22 cellular contexts compared by ENCODE assay signal in the genomic region with DNA sequence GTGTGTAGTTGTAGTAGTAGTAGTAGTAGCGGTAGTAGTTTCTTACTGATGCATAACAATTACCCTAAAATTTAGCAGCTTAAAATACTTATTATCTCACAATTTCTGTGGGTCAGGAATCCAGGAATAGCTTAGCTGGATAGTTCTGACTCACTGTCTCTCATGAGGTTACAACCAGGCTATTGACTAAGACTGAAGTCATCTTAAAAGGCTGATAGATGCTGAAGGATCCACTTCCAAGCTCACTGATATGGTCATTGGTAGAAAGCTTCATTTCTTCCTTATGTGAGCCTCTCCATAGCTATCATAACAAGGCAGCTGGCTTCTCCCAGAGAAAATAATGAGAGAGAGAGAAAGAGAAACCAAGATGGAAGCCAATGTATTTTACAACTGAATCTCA.
DNase-seq lines count a peak whose midpoint lies in the region; ATAC-seq, FAIRE-seq and TF ChIP-seq lines count a peak whose summit lies in the region.
"Had no signal": no experiment of that assay in that cellular context is flagged by ENCODE, and none has a peak within 500 bp of the region (broad histone marks: within the 10 kb centered on the region; RNA-seq: fewer than 3 reads in every experiment).

No MANE protein-coding gene starts in this region.

- no peak overlapping the region for H2AFZ ChIP-seq in K562 (ENCODE audit: low read depth, low read length)

- in situ Hi-C loops in K562 (cut with MboI), result no loop called here

- no peaks in the 10 kb centered on the region for H4K20me1 ChIP-seq in K562 (replicated peaks; ENCODE audit: control insufficient read depth, insufficient read depth, low read length)

- no peak for FAIRE-seq in K562 (lab: Jason Lieb, UNC)
- FAIRE-seq: A549, endometrium, frontal cortex, GM18507 had no signal

- no peak for TF ChIP-seq RAD21 in K562 (CRISPR knock-in tag; conservative IDR thresholded peaks at IDR 0.05 in 1 of 2, IDR thresholded peaks at IDR 0.05 in 1 of 2)

- CTCF ChIA-PET in AG04449 (lab: Yijun Ruan, JAX), result interaction anchor here (0.7 kb wide), 1 partner anchor 9 kb away, joined by 3 read pairs; no protein-coding TSS in a partner anchor
- CTCF ChIA-PET in K562 (lab: Yijun Ruan, JAX; ENCODE audit: low intra/inter-chr PET ratio), result no interaction called here

- no peaks in the 10 kb centered on the region for H3K9me1 ChIP-seq in K562 (ENCODE audit: control insufficient read depth, insufficient read depth, low read length)

- H3K4me3 ChIP-seq in AG04449 (ENCODE audit: low read depth, low read length) (no peak overlapping the region), K562 (no peak overlapping the region)
- H3K4me3 ChIP-seq: A549, ascending aorta, coronary artery, suprapubic skin had no signal

- ATAC-seq in K562 (no peak), HG03354 (IDR thresholded peaks at IDR 0.05; ENCODE audit: poor library complexity, severe bottlenecking, unreplicated experiment) (no peak), HG02678 (IDR thresholded peaks at IDR 0.05; ENCODE audit: unreplicated experiment) (no peak)
- ATAC-seq: A549 had no signal

- H3K4me2 ChIP-seq in K562 (ENCODE audit: insufficient read depth, low read length), result no peak overlapping the region
- H3K4me2 ChIP-seq: A549 had no signal

- H3K27me3 ChIP-seq in K562 (ENCODE audit: control insufficient read depth in 2 of 2, insufficient read depth in 2 of 2, low read length in 2 of 2), result no peaks in the 10 kb centered on the region
- H3K27me3 ChIP-seq: ascending aorta, suprapubic skin had no signal

- intact Hi-C loops in K562 (cut with micrococcal nuclease), result loop anchor here (10.0 kb wide), 1 partner anchor 945 kb away; no protein-coding TSS in a partner anchor

- TF ChIP-seq CTCF in AG04449 (IDR thresholded peaks at IDR 0.05; ENCODE audit: insufficient read depth, low read length, missing control alignments), result no peak
- no peak for TF ChIP-seq CTCF in K562 (IDR thresholded peaks at IDR 0.05 in 2 of 3, conservative IDR thresholded peaks at IDR 0.05 in 1 of 3; ENCODE audit: insufficient read depth in 2 of 3, low read depth in 1 of 3, low read length in 3 of 3)

- POLR2A ChIA-PET in AG04449 (lab: Yijun Ruan, JAX), result no interaction called here
- POLR2A ChIA-PET in K562 (lab: Yijun Ruan, JAX), result no interaction called here

- DNase-seq in AG04449 (ENCODE audit: low read depth, low spot score) (peak; percentile 33), HCEC 1CT (peak; percentile 65), K562 (ENCODE audit: extremely low read depth in 1 of 4, low spot score in 3 of 4) (no peak), iris pigment epithelial cell (ENCODE audit: low read depth) (peak; percentile 56), NOMO-1 treated with dmso at 0.1 percent for 144 hours (lab: John Stamatoyannopoulos, UW; ENCODE audit: unreplicated experiment) (no peak), T-helper 2 cell (no peak)
- DNase-seq: activated CD4-positive, alpha-beta T cell treated with anti-CD3 and anti-CD28 coated beads, Interleukin-2, amount 50 U/mL, for 48 hours; activated gamma-delta T cell treated with Interleukin-2 at 50 U/mL for 16 hours; NCI-H1436; NCI-H526 treated with DMSO at 0.1 percent for 48 hours; Right ventricle myocardium superior; T-helper 1 cell had no signal

- BruUV-seq in K562 (replicated peaks; lab: Mats Ljungman, UMichigan), result no TSS peak

- no peak overlapping the region for H3K9ac ChIP-seq in K562 (ENCODE audit: insufficient read depth in 1 of 2, low read depth in 2 of 2, low read length in 2 of 2)

- WGBS in K562 (ENCODE audit: insufficient coverage, low coverage, missing lambda C conversion rate), result 0% methylated on average over 1 of the region's 1 CpG

- no peaks in the 10 kb centered on the region for H3K79me2 ChIP-seq in K562 (ENCODE audit: control insufficient read depth, insufficient read depth, low read length)

- TF ChIP-seq POLR2A in K562 (conservative IDR thresholded peaks at IDR 0.05), result no peak

- 0 out of 3 replicates have a peak, but pooled peaks cover 3% of the 10 kb centered on the region for H3K36me3 ChIP-seq in K562 (ENCODE audit: control insufficient read depth, insufficient read depth, low read length)
- H3K36me3 ChIP-seq: ascending aorta, suprapubic skin had no signal

- no peak overlapping the region for H3K27ac ChIP-seq in K562 (ENCODE audit: extremely low read depth, low read depth, low read length)
- H3K27ac ChIP-seq: A549, ascending aorta, coronary artery, suprapubic skin, VCaP had no signal

- peaks cover 3 to 27% of the 10 kb centered on the region in 2 experiments; a peak in 4 of 5 replicates for H3K4me1 ChIP-seq in K562 (replicated peaks in 1 of 2; ENCODE audit: control insufficient read depth in 2 of 2, insufficient read depth in 2 of 2, low read length in 2 of 2)
- H3K4me1 ChIP-seq: A549, ascending aorta, suprapubic skin had no signal

- no peak for TF ChIP-seq EP300 in K562 (IDR thresholded peaks at IDR 0.05; ENCODE audit: low read length)

- H3K9me3 ChIP-seq in K562 (replicated peaks; ENCODE audit: control insufficient read depth, insufficient read depth, low read depth, low read length), result peaks cover 26% of the 10 kb centered on the region
- H3K9me3 ChIP-seq: A549, ascending aorta, suprapubic skin had no signal

TF ChIP-seq in K562, 482 proteins besides CTCF, POLR2A, EP300 and RAD21:
- TF ChIP-seq ZNF408 (CRISPR knock-in tag; IDR thresholded peaks at IDR 0.05; ENCODE audit: low read depth) (no peak), PHTF2 (CRISPR knock-in tag; IDR thresholded peaks at IDR 0.05) (no peak), FOSL1 (tag; conservative IDR thresholded peaks at IDR 0.05) (peak; percentile 88)
- TF ChIP-seq, protein P1, sequence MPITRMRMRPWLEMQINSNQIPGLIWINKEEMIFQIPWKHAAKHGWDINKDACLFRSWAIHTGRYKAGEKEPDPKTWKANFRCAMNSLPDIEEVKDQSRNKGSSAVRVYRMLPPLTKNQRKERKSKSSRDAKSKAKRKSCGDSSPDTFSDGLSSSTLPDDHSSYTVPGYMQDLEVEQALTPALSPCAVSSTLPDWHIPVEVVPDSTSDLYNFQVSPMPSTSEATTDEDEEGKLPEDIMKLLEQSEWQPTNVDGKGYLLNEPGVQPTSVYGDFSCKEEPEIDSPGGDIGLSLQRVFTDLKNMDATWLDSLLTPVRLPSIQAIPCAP (CRISPR knock-in tag; IDR thresholded peaks at IDR 0.05; ENCODE audit: borderline replicate concordance), result no peak
- TF ChIP-seq, protein P2, sequence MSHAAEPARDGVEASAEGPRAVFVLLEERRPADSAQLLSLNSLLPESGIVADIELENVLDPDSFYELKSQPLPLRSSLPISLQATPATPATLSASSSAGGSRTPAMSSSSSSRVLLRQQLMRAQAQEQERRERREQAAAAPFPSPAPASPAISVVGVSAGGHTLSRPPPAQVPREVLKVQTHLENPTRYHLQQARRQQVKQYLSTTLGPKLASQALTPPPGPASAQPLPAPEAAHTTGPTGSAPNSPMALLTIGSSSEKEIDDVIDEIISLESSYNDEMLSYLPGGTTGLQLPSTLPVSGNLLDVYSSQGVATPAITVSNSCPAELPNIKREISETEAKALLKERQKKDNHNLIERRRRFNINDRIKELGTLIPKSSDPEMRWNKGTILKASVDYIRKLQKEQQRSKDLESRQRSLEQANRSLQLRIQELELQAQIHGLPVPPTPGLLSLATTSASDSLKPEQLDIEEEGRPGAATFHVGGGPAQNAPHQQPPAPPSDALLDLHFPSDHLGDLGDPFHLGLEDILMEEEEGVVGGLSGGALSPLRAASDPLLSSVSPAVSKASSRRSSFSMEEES (CRISPR knock-in tag; IDR thresholded peaks at IDR 0.05), result no peak
- TF ChIP-seq, protein P3, sequence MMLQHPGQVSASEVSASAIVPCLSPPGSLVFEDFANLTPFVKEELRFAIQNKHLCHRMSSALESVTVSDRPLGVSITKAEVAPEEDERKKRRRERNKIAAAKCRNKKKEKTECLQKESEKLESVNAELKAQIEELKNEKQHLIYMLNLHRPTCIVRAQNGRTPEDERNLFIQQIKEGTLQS (IDR thresholded peaks at IDR 0.05), result peak; percentile 18; the same call in 1 of the 2 replicates
- TF ChIP-seq, protein P3 (CRISPR knock-in tag; conservative IDR thresholded peaks at IDR 0.05), result no peak
- TF ChIP-seq, protein P4, sequence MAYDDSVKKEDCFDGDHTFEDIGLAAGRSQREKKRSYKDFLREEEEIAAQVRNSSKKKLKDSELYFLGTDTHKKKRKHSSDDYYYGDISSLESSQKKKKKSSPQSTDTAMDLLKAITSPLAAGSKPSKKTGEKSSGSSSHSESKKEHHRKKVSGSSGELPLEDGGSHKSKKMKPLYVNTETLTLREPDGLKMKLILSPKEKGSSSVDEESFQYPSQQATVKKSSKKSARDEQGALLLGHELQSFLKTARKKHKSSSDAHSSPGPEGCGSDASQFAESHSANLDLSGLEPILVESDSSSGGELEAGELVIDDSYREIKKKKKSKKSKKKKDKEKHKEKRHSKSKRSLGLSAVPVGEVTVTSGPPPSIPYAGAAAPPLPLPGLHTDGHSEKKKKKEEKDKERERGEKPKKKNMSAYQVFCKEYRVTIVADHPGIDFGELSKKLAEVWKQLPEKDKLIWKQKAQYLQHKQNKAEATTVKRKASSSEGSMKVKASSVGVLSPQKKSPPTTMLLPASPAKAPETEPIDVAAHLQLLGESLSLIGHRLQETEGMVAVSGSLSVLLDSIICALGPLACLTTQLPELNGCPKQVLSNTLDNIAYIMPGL (CRISPR knock-in tag; IDR thresholded peaks at IDR 0.05), result no peak
- TF ChIP-seq, protein P5, sequence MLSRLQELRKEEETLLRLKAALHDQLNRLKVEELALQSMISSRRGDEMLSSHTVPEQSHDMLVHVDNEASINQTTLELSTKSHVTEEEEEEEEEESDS (CRISPR knock-in tag; IDR thresholded peaks at IDR 0.05), result no peak
TF ChIP-seq in K562: peak in this region for 2.

Comparison
In these comparisons a context has a peak if more than half of its experiments do, and no peak if none do; other contexts are left out.
1. DNase-seq: peak in AG04449 (single experiment), HCEC 1CT (single experiment) and iris pigment epithelial cell (single experiment); none in K562 (0 of 4), NOMO-1 treated with dmso at 0.1 percent for 144 hours (single experiment) and T-helper 2 cell (0 of 5).